8 cellular contexts compared by ENCODE assay signal in the genomic region with DNA sequence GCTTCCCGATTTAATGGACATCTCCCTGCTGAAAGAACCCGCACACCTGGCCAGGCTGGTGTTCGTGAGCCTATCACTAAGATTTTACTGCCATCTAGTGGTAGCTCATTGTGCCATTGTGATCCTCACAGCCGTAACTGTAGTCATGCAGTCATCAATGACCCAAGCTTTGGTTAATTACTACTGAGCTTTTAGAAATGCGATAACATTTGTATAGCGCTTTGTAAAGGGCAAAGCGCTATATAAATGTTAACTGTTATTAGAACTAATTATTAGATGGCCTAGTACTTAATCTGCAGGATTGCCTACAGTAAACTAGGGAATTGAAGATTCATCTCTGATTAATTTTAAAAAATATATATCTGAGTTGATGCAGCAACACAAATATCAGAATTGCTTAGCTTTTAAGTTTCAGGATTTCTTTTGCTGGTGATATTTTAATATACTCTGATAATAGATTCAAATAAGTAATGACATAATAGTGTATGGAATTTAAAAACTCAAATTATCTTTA.
DNase-seq lines count a peak whose midpoint lies in the region; ATAC-seq and TF ChIP-seq lines count a peak whose summit lies in the region.

No MANE protein-coding gene starts in this region.

- H3K4me3 Mint-ChIP-seq in Calu3 (ENCODE audit: low read depth, unreplicated experiment), result no peak overlapping the region
- no peak overlapping the region for H3K4me3 Mint-ChIP-seq in activated CD8-positive, alpha-beta T cell treated with anti-CD3 and anti-CD28 coated beads, Interleukin-2, amount 10 ng/mL, durations not matched to agents 7 days and 5 days
- H3K4me3 Mint-ChIP-seq in endothelial cell (ENCODE audit: unreplicated experiment), result no peak overlapping the region

- H3K27ac Mint-ChIP-seq in Calu3 (ENCODE audit: unreplicated experiment), result no peak overlapping the region
- peak overlapping the region; percentile 9 for H3K27ac Mint-ChIP-seq in activated CD8-positive, alpha-beta T cell treated with anti-CD3 and anti-CD28 coated beads, Interleukin-2, amount 10 ng/mL, durations not matched to agents 7 days and 5 days
- H3K27ac Mint-ChIP-seq in endothelial cell (ENCODE audit: unreplicated experiment), result no peak overlapping the region

- peak; percentile 47 for TF ChIP-seq CTCF in Calu3 (IDR thresholded peaks at IDR 0.05; ENCODE audit: unreplicated experiment)
- TF ChIP-seq CTCF in GM20000 (IDR thresholded peaks at IDR 0.05; ENCODE audit: extremely low read depth, missing control alignments), result peak; percentile 71
- TF ChIP-seq CTCF in endothelial cell (IDR thresholded peaks at IDR 0.05; ENCODE audit: unreplicated experiment), result peak; percentile 81

- ATAC-seq in HG03565 (IDR thresholded peaks at IDR 0.05; ENCODE audit: unreplicated experiment), result peak; percentile 97
- ATAC-seq in activated CD8-positive, alpha-beta T cell treated with anti-CD3 and anti-CD28 coated beads, Interleukin-2, amount 10 ng/mL, durations not matched to agents 7 days and 5 days, result peak; percentile 99

- POLR2A ChIA-PET in activated CD8-positive, alpha-beta T cell treated with anti-CD3 and anti-CD28 coated beads, Interleukin-2, amount 10 ng/mL, durations not matched to agents 7 days and 5 days (lab: Charles Lee), result no interaction called here

- intact Hi-C loops in Calu3 (cut with micrococcal nuclease; ENCODE audit: unreplicated experiment), result loop anchor here (1.0 to 5.0 kb wide), 4 partner anchors 317 to 1014 kb away; no protein-coding TSS in a partner anchor

- H3K4me1 Mint-ChIP-seq in Calu3 (ENCODE audit: low read depth, unreplicated experiment) (no peaks in the 10 kb centered on the region), endothelial cell (ENCODE audit: unreplicated experiment) (peaks cover 6% of the 10 kb centered on the region)
- peaks cover 5% of the 10 kb centered on the region for H3K4me1 Mint-ChIP-seq in activated CD8-positive, alpha-beta T cell treated with anti-CD3 and anti-CD28 coated beads, Interleukin-2, amount 10 ng/mL, durations not matched to agents 7 days and 5 days (ENCODE audit: low read depth)

- H3K36me3 Mint-ChIP-seq in Calu3 (ENCODE audit: insufficient read depth, unreplicated experiment), result no peaks in the 10 kb centered on the region
- peaks cover 12% of the 10 kb centered on the region for H3K36me3 Mint-ChIP-seq in activated CD8-positive, alpha-beta T cell treated with anti-CD3 and anti-CD28 coated beads, Interleukin-2, amount 10 ng/mL, durations not matched to agents 7 days and 5 days (ENCODE audit: low read depth)
- peaks cover 13% of the 10 kb centered on the region for H3K36me3 Mint-ChIP-seq in endothelial cell (ENCODE audit: low read depth, unreplicated experiment)

- no TSS peak for BruUV-seq in Calu3 (replicated peaks; lab: Mats Ljungman, UMichigan)

- peak; percentile 39 for DNase-seq in Calu3
- DNase-seq in GM20000 (ENCODE audit: low spot score), result peak; percentile 58
- DNase-seq in NCI-H526 treated with DMSO at 0.1 percent for 48 hours (lab: John Stamatoyannopoulos, UW), result peak; percentile 86
- peak; percentile 72 for DNase-seq in activated CD8-positive, alpha-beta T cell treated with anti-CD3 and anti-CD28 coated beads, Interleukin-2, amount 10 ng/mL, durations not matched to agents 7 days and 5 days
- peak; percentile 57 for DNase-seq in endothelial cell (ENCODE audit: low spot score)
- peak; percentile 70 for DNase-seq in myocyte (ENCODE audit: low read depth)
- DNase-seq in stimulated activated naive CD4-positive, alpha-beta T cell treated with Interleukin-2 at 50 U/mL for 16 hours (lab: John Stamatoyannopoulos, UW), result peak; percentile 14

- H3K27me3 Mint-ChIP-seq in Calu3 (ENCODE audit: unreplicated experiment) (no peaks in the 10 kb centered on the region), endothelial cell (ENCODE audit: unreplicated experiment) (no peaks in the 10 kb centered on the region)
- H3K27me3 Mint-ChIP-seq in activated CD8-positive, alpha-beta T cell treated with anti-CD3 and anti-CD28 coated beads, Interleukin-2, amount 10 ng/mL, durations not matched to agents 7 days and 5 days (ENCODE audit: low read depth), result no peaks in the 10 kb centered on the region

- no peaks in the 10 kb centered on the region for H3K9me3 Mint-ChIP-seq in Calu3 (ENCODE audit: low read depth, unreplicated experiment)
- H3K9me3 Mint-ChIP-seq in activated CD8-positive, alpha-beta T cell treated with anti-CD3 and anti-CD28 coated beads, Interleukin-2, amount 10 ng/mL, durations not matched to agents 7 days and 5 days (ENCODE audit: insufficient read depth), result no peaks in the 10 kb centered on the region
- H3K9me3 Mint-ChIP-seq in endothelial cell (ENCODE audit: unreplicated experiment), result no peaks in the 10 kb centered on the region

- CTCF ChIA-PET in Calu3 (lab: Charles Lee), result interaction anchor here (0.6 to 1.9 kb wide), 5 partner anchors 316 to 583 kb away, joined by 3 to 11 read pairs (median 3); partner anchors contain the start of gene MLLT3
- CTCF ChIA-PET in activated CD8-positive, alpha-beta T cell treated with anti-CD3 and anti-CD28 coated beads, Interleukin-2, amount 10 ng/mL, durations not matched to agents 7 days and 5 days (lab: Charles Lee), result interaction anchor here (0.6 to 7.1 kb wide), 59 partner anchors 9 to 1476 kb away, joined by 3 to 115 read pairs (median 4); partner anchors contain the start of genes FOCAD and MLLT3

Comparison
In these comparisons a context has a peak if more than half of its experiments do, and no peak if none do; other contexts are left out.
1. Peak in every context shown above with its lines: DNase-seq and ATAC-seq.
2. DNase-seq: peak in every context shown above with its lines; median percentile 86 in NCI-H526 treated with DMSO at 0.1 percent for 48 hours; 72 in activated CD8-positive, alpha-beta T cell treated with anti-CD3 and anti-CD28 coated beads, Interleukin-2, amount 10 ng/mL, durations not matched to agents 7 days and 5 days; 70 in myocyte; 58 in GM20000; 57 in endothelial cell; 39 in Calu3; 14 in stimulated activated naive CD4-positive, alpha-beta T cell treated with Interleukin-2 at 50 U/mL for 16 hours.